In the genomic region with DNA sequence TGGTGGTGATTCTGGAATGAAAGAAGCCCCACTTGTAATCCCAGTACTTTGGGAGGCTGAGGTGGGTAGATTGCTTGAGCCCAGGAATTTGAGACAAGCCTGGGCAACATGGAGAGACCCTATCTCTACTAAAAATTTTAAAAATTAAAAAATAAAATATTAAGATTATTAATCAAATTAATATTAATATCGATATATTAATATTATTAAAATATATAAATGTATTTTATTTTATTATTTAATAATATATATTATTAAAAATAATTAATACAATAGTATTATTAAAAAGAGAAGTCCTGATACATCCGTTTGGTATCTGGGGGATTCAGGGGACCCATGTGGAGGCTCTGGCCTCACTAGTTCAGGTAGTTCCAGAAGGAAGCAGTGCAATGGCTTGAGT, we compare ENCODE assay signal across 24 cellular contexts.
A peak's percentile ranks its signal among the peaks of the same experiment; 100 is the strongest.
DNase-seq lines count a peak whose midpoint lies in the region; ATAC-seq, FAIRE-seq and TF ChIP-seq lines count a peak whose summit lies in the region.
"Had no signal": no experiment of that assay in that cellular context is flagged by ENCODE, and none has a peak within 500 bp of the region (broad histone marks: within the 10 kb centered on the region; RNA-seq: fewer than 3 reads in every experiment).

No MANE protein-coding gene starts in this region.

- H2AK5ac ChIP-seq in trophoblast cell (ENCODE audit: low read length), result no peak overlapping the region

- H3K4me3 ChIP-seq in trophoblast cell (ENCODE audit: low read depth, low read length) (peak overlapping the region; percentile 28), right lobe of liver (no peak overlapping the region)
- H3K4me3 ChIP-seq: BLaER1, GM12878 had no signal

- H3K27me3 Mint-ChIP-seq in WTC11 (ENCODE audit: low read depth), result no peaks in the 10 kb centered on the region
- no peaks in the 10 kb centered on the region for H3K27me3 Mint-ChIP-seq in activated CD4-positive, alpha-beta memory T cell treated with anti-CD3 and anti-CD28 coated beads, Interleukin-2, amount 10 ng/mL, durations not matched to agents 7 days and 5 days
- H3K27me3 Mint-ChIP-seq: CD4-positive, alpha-beta memory T cell; CD4-positive, CD25-positive, alpha-beta regulatory T cell had no signal

- H3K18ac ChIP-seq in trophoblast cell (ENCODE audit: low read length), result no peak overlapping the region

- DNase-seq in RCC 7860 (ENCODE audit: low spot score) (no peak), WTC11 (ENCODE audit: low spot score) (no peak), trophoblast cell (no peak), right lobe of liver (no peak), NCI-H748 treated with DMSO at 0.1 percent for 48 hours (lab: John Stamatoyannopoulos, UW) (no peak)
- DNase-seq in activated CD4-positive, alpha-beta memory T cell treated with anti-CD3 and anti-CD28 coated beads, Interleukin-2, amount 10 ng/mL, durations not matched to agents 7 days and 5 days, result no peak
- DNase-seq: ACHN; BE2C; C1 segment of cervical spinal cord; Caco-2; Calu3; CD4-positive, alpha-beta memory T cell; CD4-positive, CD25-positive, alpha-beta regulatory T cell; DMS79 treated with DMSO at 0.1 percent for 48 hours; GDM1 had no signal

- H3K4me1 Mint-ChIP-seq in WTC11, result no peaks in the 10 kb centered on the region
- H3K4me1 Mint-ChIP-seq in activated CD4-positive, alpha-beta memory T cell treated with anti-CD3 and anti-CD28 coated beads, Interleukin-2, amount 10 ng/mL, durations not matched to agents 7 days and 5 days, result no peaks in the 10 kb centered on the region
- H3K4me1 Mint-ChIP-seq: CD4-positive, alpha-beta memory T cell; CD4-positive, CD25-positive, alpha-beta regulatory T cell had no signal

- H3K79me2 ChIP-seq in trophoblast cell (ENCODE audit: control insufficient read depth, insufficient read depth, low read length, poor library complexity), result no peaks in the 10 kb centered on the region

- ATAC-seq in WTC11 (no peak), right lobe of liver (no peak), GM21390 (IDR thresholded peaks at IDR 0.05; ENCODE audit: unreplicated experiment) (no peak)
- ATAC-seq: GM12878 had no signal

- CTCF ChIA-PET in WTC11 (lab: Charles Lee), result interaction anchor here (0.7 to 1.4 kb wide), 3 partner anchors 23 to 437 kb away, joined by 3 to 4 read pairs (median 3); no protein-coding TSS in a partner anchor
- CTCF ChIA-PET in activated CD4-positive, alpha-beta memory T cell treated with anti-CD3 and anti-CD28 coated beads, Interleukin-2, amount 10 ng/mL, durations not matched to agents 7 days and 5 days (lab: Charles Lee), result no interaction called here

- H2BK120ac ChIP-seq in trophoblast cell (ENCODE audit: insufficient read depth, low read length, poor library complexity), result no peak overlapping the region

- FAIRE-seq in A204.1 (lab: Jason Lieb, UNC), result peak; percentile 78
- peak; percentile 49 for FAIRE-seq in RCC 7860 (lab: Jason Lieb, UNC)
- FAIRE-seq: D721Med, GM12878, GM12892, GM18507 had no signal

- no peak overlapping the region for H3K23ac ChIP-seq in trophoblast cell (ENCODE audit: low read length)

- H3K27ac ChIP-seq in trophoblast cell (ENCODE audit: low read depth, low read length) (no peak overlapping the region), right lobe of liver (no peak overlapping the region)
- H3K27ac ChIP-seq: 22Rv1, BLaER1 had no signal

- H3K27me3 ChIP-seq in trophoblast cell (ENCODE audit: insufficient read depth, low read length), result no peaks in the 10 kb centered on the region
- no peaks in the 10 kb centered on the region for H3K27me3 ChIP-seq in right lobe of liver
- H3K27me3 ChIP-seq: BE2C, BLaER1 had no signal

- no peak overlapping the region for H4K8ac ChIP-seq in trophoblast cell (ENCODE audit: low read depth, low read length)

- H3K4me2 ChIP-seq in trophoblast cell (ENCODE audit: low read length), result no peak overlapping the region
- H3K4me2 ChIP-seq: BLaER1 had no signal

- H3K79me1 ChIP-seq in trophoblast cell (ENCODE audit: low read length), result no peaks in the 10 kb centered on the region

- no peak for TF ChIP-seq POLR2A in right lobe of liver (IDR thresholded peaks at IDR 0.05)

- no peak for TF ChIP-seq CTCF in WTC11 (IDR thresholded peaks at IDR 0.05)
- TF ChIP-seq CTCF in right lobe of liver (IDR thresholded peaks at IDR 0.05), result no peak

- no peak overlapping the region for H2BK5ac ChIP-seq in trophoblast cell (ENCODE audit: low read depth, low read length, poor library complexity)

- no peak overlapping the region for H3K27ac Mint-ChIP-seq in WTC11
- H3K27ac Mint-ChIP-seq in activated CD4-positive, alpha-beta memory T cell treated with anti-CD3 and anti-CD28 coated beads, Interleukin-2, amount 10 ng/mL, durations not matched to agents 7 days and 5 days, result no peak overlapping the region
- H3K27ac Mint-ChIP-seq: CD14-positive monocyte; CD4-positive, alpha-beta memory T cell; CD4-positive, CD25-positive, alpha-beta regulatory T cell had no signal

- H4K12ac ChIP-seq in trophoblast cell (ENCODE audit: low read depth, low read length), result no peak overlapping the region

- H3K4me1 ChIP-seq in trophoblast cell (ENCODE audit: control insufficient read depth in 1 of 2, insufficient read depth in 2 of 2, low read length in 2 of 2) (no peaks in the 10 kb centered on the region), right lobe of liver (no peaks in the 10 kb centered on the region)
- H3K4me1 ChIP-seq: BE2C, BLaER1, Caco-2 had no signal

- no peak overlapping the region for H3K4me3 Mint-ChIP-seq in WTC11
- H3K4me3 Mint-ChIP-seq in activated CD4-positive, alpha-beta memory T cell treated with anti-CD3 and anti-CD28 coated beads, Interleukin-2, amount 10 ng/mL, durations not matched to agents 7 days and 5 days, result no peak overlapping the region
- H3K4me3 Mint-ChIP-seq: CD14-positive monocyte; CD4-positive, alpha-beta memory T cell; CD4-positive, CD25-positive, alpha-beta regulatory T cell had no signal

- H3K36me3 Mint-ChIP-seq in WTC11, result peaks cover 11% of the 10 kb centered on the region
- H3K36me3 Mint-ChIP-seq in activated CD4-positive, alpha-beta memory T cell treated with anti-CD3 and anti-CD28 coated beads, Interleukin-2, amount 10 ng/mL, durations not matched to agents 7 days and 5 days (ENCODE audit: low read depth), result peaks cover 13% of the 10 kb centered on the region

- H3K14ac ChIP-seq in trophoblast cell (ENCODE audit: low read length), result no peak overlapping the region

- H3K9ac ChIP-seq in trophoblast cell (ENCODE audit: low read length), result no peak overlapping the region
- H3K9ac ChIP-seq: BLaER1 had no signal

- no peak overlapping the region for H3K4ac ChIP-seq in trophoblast cell (ENCODE audit: low read depth, low read length)

- H3K9me3 Mint-ChIP-seq in WTC11, result no peaks in the 10 kb centered on the region
- H3K9me3 Mint-ChIP-seq in activated CD4-positive, alpha-beta memory T cell treated with anti-CD3 and anti-CD28 coated beads, Interleukin-2, amount 10 ng/mL, durations not matched to agents 7 days and 5 days, result no peaks in the 10 kb centered on the region
- H3K9me3 Mint-ChIP-seq: CD14-positive monocyte; CD4-positive, alpha-beta memory T cell; CD4-positive, CD25-positive, alpha-beta regulatory T cell had no signal

- POLR2A ChIA-PET in WTC11 (lab: Charles Lee), result no interaction called here
- POLR2A ChIA-PET in activated CD4-positive, alpha-beta memory T cell treated with anti-CD3 and anti-CD28 coated beads, Interleukin-2, amount 10 ng/mL, durations not matched to agents 7 days and 5 days (lab: Charles Lee), result no interaction called here

- intact Hi-C loops in right lobe of liver (cut with DNase I), result no loop called here

- WGBS in trophoblast cell (ENCODE audit: extremely low coverage, insufficient coverage, insufficient read length), result no CpG with 5 or more reads among the region's 2 CpGs
- 96% methylated on average over 2 of the region's 2 CpGs for WGBS in right lobe of liver (ENCODE audit: insufficient coverage, low coverage, low lambda C conversion rate, missing lambda C conversion rate)

- no peak overlapping the region for H4K91ac ChIP-seq in trophoblast cell (ENCODE audit: low read depth, low read length)

- H3K9me3 ChIP-seq in trophoblast cell (ENCODE audit: insufficient read depth, low read depth, low read length) (no peaks in the 10 kb centered on the region), right lobe of liver (no peaks in the 10 kb centered on the region)
- H3K9me3 ChIP-seq: BE2C, BLaER1, Caco-2 had no signal

- H3K36me3 ChIP-seq in trophoblast cell (ENCODE audit: control insufficient read depth in 1 of 2, insufficient read depth in 2 of 2, low read length in 2 of 2), result no peaks in the 10 kb centered on the region
- H3K36me3 ChIP-seq in right lobe of liver, result peaks cover 3 to 96% (median 64%) of the 10 kb centered on the region in 4 donors
- H3K36me3 ChIP-seq: BE2C had no signal

- no peak overlapping the region for H2BK12ac ChIP-seq in trophoblast cell (ENCODE audit: low read length)

- no peak overlapping the region for H2AFZ ChIP-seq in trophoblast cell (ENCODE audit: insufficient read depth, low read length, poor library complexity)

TF ChIP-seq in WTC11, 78 proteins besides CTCF, POLR2A, EP300 and RAD21:
- TF ChIP-seq HMGA2 (CRISPR knock-in tag; IDR thresholded peaks at IDR 0.05), result peak; percentile 100
- TF ChIP-seq, protein P1, sequence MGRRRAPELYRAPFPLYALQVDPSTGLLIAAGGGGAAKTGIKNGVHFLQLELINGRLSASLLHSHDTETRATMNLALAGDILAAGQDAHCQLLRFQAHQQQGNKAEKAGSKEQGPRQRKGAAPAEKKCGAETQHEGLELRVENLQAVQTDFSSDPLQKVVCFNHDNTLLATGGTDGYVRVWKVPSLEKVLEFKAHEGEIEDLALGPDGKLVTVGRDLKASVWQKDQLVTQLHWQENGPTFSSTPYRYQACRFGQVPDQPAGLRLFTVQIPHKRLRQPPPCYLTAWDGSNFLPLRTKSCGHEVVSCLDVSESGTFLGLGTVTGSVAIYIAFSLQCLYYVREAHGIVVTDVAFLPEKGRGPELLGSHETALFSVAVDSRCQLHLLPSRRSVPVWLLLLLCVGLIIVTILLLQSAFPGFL (CRISPR knock-in tag; IDR thresholded peaks at IDR 0.05; ENCODE audit: borderline replicate concordance), result no peak
- TF ChIP-seq, protein P2, sequence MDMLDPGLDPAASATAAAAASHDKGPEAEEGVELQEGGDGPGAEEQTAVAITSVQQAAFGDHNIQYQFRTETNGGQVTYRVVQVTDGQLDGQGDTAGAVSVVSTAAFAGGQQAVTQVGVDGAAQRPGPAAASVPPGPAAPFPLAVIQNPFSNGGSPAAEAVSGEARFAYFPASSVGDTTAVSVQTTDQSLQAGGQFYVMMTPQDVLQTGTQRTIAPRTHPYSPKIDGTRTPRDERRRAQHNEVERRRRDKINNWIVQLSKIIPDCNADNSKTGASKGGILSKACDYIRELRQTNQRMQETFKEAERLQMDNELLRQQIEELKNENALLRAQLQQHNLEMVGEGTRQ (CRISPR knock-in tag; IDR thresholded peaks at IDR 0.05), result no peak
